ENCODE assay signal across 8 cellular contexts in the genomic region with DNA sequence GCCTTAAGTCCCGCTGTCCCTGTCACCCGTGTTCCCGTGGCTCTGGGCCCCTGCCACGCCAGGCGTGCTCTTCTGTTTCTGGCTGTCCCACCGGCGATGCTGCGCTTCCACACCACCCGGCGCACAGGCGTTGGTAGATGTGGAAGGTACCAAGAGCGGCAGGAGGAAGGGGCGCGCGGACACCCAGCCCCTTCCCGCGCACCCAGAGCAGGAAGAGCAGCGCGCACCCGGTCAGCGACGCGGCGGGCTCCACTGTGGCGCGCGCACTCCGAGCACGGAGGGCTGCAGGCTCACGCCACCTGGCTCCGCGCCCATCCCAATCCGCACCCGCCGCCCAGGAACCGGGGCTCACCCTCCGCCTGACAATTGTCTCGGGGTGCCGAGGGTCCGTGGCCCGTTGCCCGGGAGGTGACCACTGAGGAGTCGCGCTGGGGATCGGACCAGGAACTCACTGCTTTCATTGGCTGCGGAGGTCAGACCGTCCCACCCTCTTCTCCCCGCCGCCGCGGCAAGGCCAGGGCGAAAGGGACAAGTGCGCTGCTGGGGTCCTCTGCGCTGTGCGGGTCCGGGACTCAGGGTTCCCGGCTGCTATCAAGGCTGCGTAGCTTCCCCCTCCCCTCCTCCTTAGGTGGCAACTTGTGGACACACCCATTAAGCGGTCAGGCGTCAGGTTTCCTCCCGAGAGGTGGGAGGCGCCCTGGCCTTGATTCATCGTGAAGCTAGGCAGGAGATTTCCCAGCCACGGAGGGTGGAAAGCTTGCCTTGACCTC.
DNase-seq lines count a peak whose midpoint lies in the region; ATAC-seq lines count a peak whose summit lies in the region.

No MANE protein-coding gene starts in this region.

- peaks cover 20% of the 10 kb centered on the region for H3K4me1 Mint-ChIP-seq in T-helper 17 cell

- peak overlapping the region; percentile 16 for H3K27ac Mint-ChIP-seq in T-helper 17 cell

- H3K36me3 Mint-ChIP-seq in T-helper 17 cell (ENCODE audit: low read depth): peaks cover 2% of the 10 kb centered on the region

- H3K4me3 Mint-ChIP-seq in T-helper 17 cell: peak overlapping the region; percentile 93

- no peaks in the 10 kb centered on the region for H3K9me3 ChIP-seq in T-helper 17 cell (ENCODE audit: control insufficient read depth, low read length, poor library complexity, severe bottlenecking)

- H3K27me3 Mint-ChIP-seq in T-helper 17 cell: peaks cover 4% of the 10 kb centered on the region

- DNase-seq in DMS114 treated with DMSO at 0.1 percent for 48 hours (lab: John Stamatoyannopoulos, UW; ENCODE audit: unreplicated experiment) (peak; percentile 68), NCI-H1105 (lab: John Stamatoyannopoulos, UW) (peak; percentile 88), T-helper 17 cell (peak in 1 of 3 donors; percentile 20), cerebellar cortex (ENCODE audit: low spot score) (peak; percentile 87), kidney tubule cell (ENCODE audit: low spot score) (peak; percentile 59)
- peak; percentile 45 for DNase-seq in stimulated activated CD8-positive, alpha-beta memory T cell treated with anti-CD3 and anti-CD28 coated beads, Interleukin-4, amount 100 ng/mL, for 48 hours
- DNase-seq in activated CD4-positive, CD25-positive, alpha-beta regulatory T cell (lab: John Stamatoyannopoulos, UW): no peak

- ATAC-seq in GM21528 (IDR thresholded peaks at IDR 0.05; ENCODE audit: low FRiP score, unreplicated experiment): peak; percentile 91
- peak; percentile 87 for ATAC-seq in T-helper 17 cell

Comparison
In these comparisons a context has a peak if more than half of its experiments do, and no peak if none do; other contexts are left out.
1. DNase-seq: peak in DMS114 treated with DMSO at 0.1 percent for 48 hours (single experiment), NCI-H1105 (single experiment), cerebellar cortex (single experiment), kidney tubule cell (single experiment) and stimulated activated CD8-positive, alpha-beta memory T cell treated with anti-CD3 and anti-CD28 coated beads, Interleukin-4, amount 100 ng/mL, for 48 hours (single experiment); none in activated CD4-positive, CD25-positive, alpha-beta regulatory T cell (0 of 4).